In genomic region chrX:67732864-67733263, GRCh38 we compare ENCODE assay signal across 6 cellular contexts.
"Had no signal": no experiment of that assay in that cellular context is flagged by ENCODE, and none has a peak within 500 bp of the region (broad histone marks: within the 10 kb centered on the region; RNA-seq: fewer than 3 reads in every experiment).

No MANE protein-coding gene starts in this region.

- DNase-seq: GM23248, H9, HCEC 1CT, IMR-90 had no signal

- ATAC-seq: K562 had no signal

- H3K4me3 Mint-ChIP-seq: H9 had no signal

- H3K4me3 ChIP-seq: GM23248, K562 had no signal

- H3K9ac ChIP-seq: GM23248, KMS-11 had no signal

- H2AFZ ChIP-seq: GM23248 had no signal

- H3K27ac ChIP-seq: GM23248, KMS-11 had no signal

- H3K4me1 Mint-ChIP-seq: H9 had no signal

- H3K4me2 ChIP-seq: KMS-11 had no signal
